32 cellular contexts compared by ENCODE assay signal in the genomic region with DNA sequence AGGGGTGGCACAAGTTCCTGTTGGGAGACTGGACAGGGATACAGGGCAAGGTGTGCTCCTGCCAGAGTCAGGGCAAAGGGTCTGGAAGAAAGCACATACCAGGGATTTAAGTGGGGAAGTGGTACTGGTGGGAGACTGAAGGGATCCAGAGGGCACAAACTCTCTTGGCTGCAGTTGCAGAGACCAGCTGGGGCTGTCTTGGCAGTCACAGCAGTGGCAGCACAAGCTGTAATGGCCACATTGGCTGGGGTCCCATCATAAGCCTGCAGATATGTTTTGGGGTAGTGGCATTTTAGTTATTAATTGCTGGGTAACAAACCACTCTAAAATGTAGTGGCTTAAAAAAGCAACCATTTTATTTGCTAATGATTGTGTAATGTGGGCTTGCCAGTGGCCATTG.
"Had no signal": no experiment of that assay in that cellular context is flagged by ENCODE, and none has a peak within 500 bp of the region (broad histone marks: within the 10 kb centered on the region; RNA-seq: fewer than 3 reads in every experiment).

No MANE protein-coding gene starts in this region.

- H3K27me3 ChIP-seq: body of pancreas, cardiac muscle cell, dorsolateral prefrontal cortex, pancreas, uterus had no signal

- DNase-seq: activated CD4-positive, alpha-beta T cell treated with anti-CD3 and anti-CD28 coated beads for 36 hours; activated CD4-positive, CD25-positive, alpha-beta regulatory T cell; activated naive CD4-positive, alpha-beta T cell; activated T-cell treated with anti-CD3 and anti-CD28 coated beads for 4 hours; activated T-cell treated with anti-CD3 and anti-CD28 coated beads, Interleukin-2, amount 50 U/mL, for 72 hours; aorta; body of pancreas; dorsolateral prefrontal cortex; effector memory CD4-positive, alpha-beta T cell; head of caudate nucleus; hippocampal formation; left cardiac atrium; left ventricle myocardium superior; mammary epithelial cell; naive B cell; nucleus accumbens; pancreas; retina; small intestine; stimulated activated CD4-positive, alpha-beta T cell treated with anti-CD3 and anti-CD28 coated beads, Interleukin-4, amount 100 ng/mL, for 4 hours; stimulated activated CD8-positive, alpha-beta memory T cell treated with anti-CD3 and anti-CD28 coated beads, Interleukin-4, amount 100 ng/mL, for 48 hours; stimulated activated naive CD8-positive, alpha-beta T cell treated with anti-CD3 and anti-CD28 coated beads, Interleukin-15, amount 100 ng/mL, for 72 hours; substantia nigra; uterus had no signal

- H3K36me3 ChIP-seq: cardiac muscle cell, pancreas, prostate gland, uterus had no signal

- H3K27me3 Mint-ChIP-seq: type B pancreatic cell had no signal

- H3K27ac Mint-ChIP-seq: activated CD4-positive, alpha-beta T cell treated with anti-CD3 and anti-CD28 coated beads for 36 hours; activated naive CD8-positive, alpha-beta T cell; activated T-cell treated with anti-CD3 and anti-CD28 coated beads, Interleukin-2, amount 50 U/mL, for 72 hours; naive B cell; stimulated activated memory B cell treated with anti-CD40 and anti-IgM and Interleukin-4, amounts not matched to agents 10 μg/mL and 1 μg/mL and 100 μg/mL, for 72 hours; stimulated activated naive CD8-positive, alpha-beta T cell treated with anti-CD3 and anti-CD28 coated beads, Interleukin-15, amount 100 ng/mL, for 72 hours; type B pancreatic cell had no signal

- H3K4me1 Mint-ChIP-seq: activated CD4-positive, alpha-beta T cell treated with anti-CD3 and anti-CD28 coated beads for 36 hours; naive B cell; stimulated activated memory B cell treated with anti-CD40 and anti-IgM and Interleukin-4, amounts not matched to agents 10 μg/mL and 1 μg/mL and 100 μg/mL, for 72 hours; stimulated activated naive CD8-positive, alpha-beta T cell treated with anti-CD3 and anti-CD28 coated beads, Interleukin-15, amount 100 ng/mL, for 72 hours had no signal

- H3K36me3 Mint-ChIP-seq: activated naive CD8-positive, alpha-beta T cell; naive B cell; stimulated activated memory B cell treated with anti-CD40 and anti-IgM and Interleukin-4, amounts not matched to agents 10 μg/mL and 1 μg/mL and 100 μg/mL, for 72 hours; type B pancreatic cell had no signal

- H3K4me3 ChIP-seq: body of pancreas, cardiac muscle cell, coronary artery, dorsolateral prefrontal cortex, pancreas, prostate gland, uterus had no signal

- H3K4me3 Mint-ChIP-seq: activated CD4-positive, alpha-beta T cell treated with anti-CD3 and anti-CD28 coated beads for 36 hours; activated naive CD8-positive, alpha-beta T cell; activated T-cell treated with anti-CD3 and anti-CD28 coated beads, Interleukin-2, amount 50 U/mL, for 72 hours; naive B cell; neural crest cell; stimulated activated memory B cell treated with anti-CD40 and anti-IgM and Interleukin-4, amounts not matched to agents 10 μg/mL and 1 μg/mL and 100 μg/mL, for 72 hours; stimulated activated naive CD8-positive, alpha-beta T cell treated with anti-CD3 and anti-CD28 coated beads, Interleukin-15, amount 100 ng/mL, for 72 hours; type B pancreatic cell had no signal

- ATAC-seq: activated CD4-positive, alpha-beta T cell treated with anti-CD3 and anti-CD28 coated beads for 36 hours; activated T-cell treated with anti-CD3 and anti-CD28 coated beads, Interleukin-2, amount 50 U/mL, for 72 hours; body of pancreas; left cardiac atrium; left ventricle myocardium superior; pancreas; sciatic nerve; stimulated activated memory B cell treated with anti-CD40 and anti-IgM and Interleukin-4, amounts not matched to agents 10 μg/mL and 1 μg/mL and 100 μg/mL, for 72 hours; stimulated activated naive CD8-positive, alpha-beta T cell treated with anti-CD3 and anti-CD28 coated beads, Interleukin-15, amount 100 ng/mL, for 72 hours had no signal

- H3K9me3 Mint-ChIP-seq: activated T-cell treated with anti-CD3 and anti-CD28 coated beads, Interleukin-2, amount 50 U/mL, for 72 hours; stimulated activated memory B cell treated with anti-CD40 and anti-IgM and Interleukin-4, amounts not matched to agents 10 μg/mL and 1 μg/mL and 100 μg/mL, for 72 hours; stimulated activated naive CD8-positive, alpha-beta T cell treated with anti-CD3 and anti-CD28 coated beads, Interleukin-15, amount 100 ng/mL, for 72 hours; type B pancreatic cell had no signal
